15 cellular contexts compared by ENCODE assay signal in genomic region chr1:230394134-230394533, GRCh38.
"Had no signal": no experiment of that assay in that cellular context is flagged by ENCODE, and none has a peak within 500 bp of the region (broad histone marks: within the 10 kb centered on the region; RNA-seq: fewer than 3 reads in every experiment).

No MANE protein-coding gene starts in this region.

- H3K4me1 ChIP-seq: pancreas, tibial artery had no signal

- DNase-seq: activated CD4-positive, alpha-beta memory T cell treated with anti-CD3 and anti-CD28 coated beads, Interleukin-2, amount 10 ng/mL, durations not matched to agents 7 days and 5 days; activated CD4-positive, alpha-beta T cell treated with anti-CD3 and anti-CD28 coated beads for 4 hours; activated naive CD4-positive, alpha-beta T cell treated with anti-CD3 and anti-CD28 coated beads, Interleukin-2, amount 50 U/mL, for 16 hours; activated T-cell treated with anti-CD3 and anti-CD28 coated beads, Interleukin-2, amount 50 U/mL, for 24 hours; effector memory CD8-positive, alpha-beta T cell; foreskin melanocyte; heart left ventricle; left colon; naive B cell; pancreas; stimulated activated CD4-positive, alpha-beta T cell treated with anti-CD3 and anti-CD28 coated beads, Interleukin-2, amount 100 ng/mL, for 48 hours; tibial artery; WERI-Rb-1 had no signal

- H3K9me3 ChIP-seq: heart left ventricle, pancreas, tibial artery had no signal

- H3K27me3 ChIP-seq: pancreas had no signal

- H3K27ac ChIP-seq: epithelial cell of prostate, heart left ventricle, pancreas, tibial artery, WERI-Rb-1 had no signal

- H3K4me3 ChIP-seq: heart left ventricle, lung, pancreas, tibial artery had no signal

- H3K36me3 ChIP-seq: heart left ventricle, pancreas, tibial artery, WERI-Rb-1 had no signal
